9 cellular contexts compared by ENCODE assay signal in genomic region chr1:159779403-159779851, GRCh38. TPM values are rescaled to one million over a fixed set of nuclear protein-coding genes. Genes with fewer than 3 reads are reported as not detected.
DNase-seq lines count a peak whose midpoint lies in the region; ATAC-seq and TF ChIP-seq lines count a peak whose summit lies in the region.
"Had no signal": no experiment of that assay in that cellular context is flagged by ENCODE, and none has a peak within 500 bp of the region (broad histone marks: within the 10 kb centered on the region; RNA-seq: fewer than 3 reads in every experiment).

No MANE protein-coding gene starts in this region.

- no peak overlapping the region for H3K4me3 ChIP-seq in PC-3 (ENCODE audit: low read length)
- H3K4me3 ChIP-seq in esophagus squamous epithelium = peak overlapping the region in 2 of 4 donors; percentile 16 to 31

- H3K4me1 ChIP-seq in PC-3 (ENCODE audit: insufficient read depth, low read length) (peaks cover 19% of the 10 kb centered on the region), esophagus squamous epithelium (peaks cover 13 to 44% (median 19%) of the 10 kb centered on the region in 3 donors)

- CTCF ChIA-PET in PC-3 (lab: Charles Lee) = no interaction called here

- no peak overlapping the region for H2AFZ ChIP-seq in PC-3 (ENCODE audit: low read length)

- BruUV-seq in PC-3 (replicated peaks; lab: Mats Ljungman, UMichigan) = no TSS peak

- TF ChIP-seq POLR2A in esophagus squamous epithelium (IDR thresholded peaks at IDR 0.05) = no peak

- H3F3A ChIP-seq in PC-3 (ENCODE audit: low read length, unreplicated experiment) = no peaks in the 10 kb centered on the region

- POLR2A ChIA-PET in PC-3 (lab: Charles Lee; ENCODE audit: unreplicated experiment) = no interaction called here

- no peaks in the 10 kb centered on the region for H4K20me1 ChIP-seq in PC-3 (ENCODE audit: low read length)

- H3K36me3 ChIP-seq in PC-3 (ENCODE audit: low read depth, low read length) (no peaks in the 10 kb centered on the region), esophagus squamous epithelium (peaks cover 0 to 11% (median 0%) of the 10 kb centered on the region in 3 donors)

- H3K9me3 ChIP-seq in PC-3 (ENCODE audit: low read length) = no peaks in the 10 kb centered on the region
- H3K9me3 ChIP-seq in esophagus squamous epithelium = no peaks in the 10 kb centered on the region

- peak; percentile 67 for DNase-seq in EL
- DNase-seq in PC-3 = peak; percentile 62
- DNase-seq in esophagus squamous epithelium (lab: John Stamatoyannopoulos, UW) = no peak
- DNase-seq in pulmonary artery endothelial cell (ENCODE audit: low read depth, low spot score) = peak; percentile 86
- no peak for DNase-seq in activated effector memory CD4-positive, alpha-beta T cell treated with Interleukin-2 at 50 U/mL for 16 hours
- no peak for DNase-seq in stimulated activated CD4-positive, alpha-beta T cell treated with anti-CD3 and anti-CD28 coated beads, Interleukin-15, amount 100 ng/mL, for 24 hours
- DNase-seq: erythroblast, NCI-H748 treated with DMSO at 0.1 percent for 48 hours had no signal

- no peak overlapping the region for H3K27ac ChIP-seq in PC-3 (ENCODE audit: low read length)
- peak overlapping the region; percentile 60 to 95 (median 70) for H3K27ac ChIP-seq in esophagus squamous epithelium

- no peak for TF ChIP-seq CTCF in PC-3 (conservative IDR thresholded peaks at IDR 0.05; ENCODE audit: low read depth, low read length)
- no peak for TF ChIP-seq CTCF in esophagus squamous epithelium (IDR thresholded peaks at IDR 0.05)

- no peak overlapping the region for H3K9ac ChIP-seq in PC-3 (ENCODE audit: low read length)

- H3K4me2 ChIP-seq in PC-3 (ENCODE audit: low read length) = 0 out of 2 replicates have a peak overlapping the region, but pooled peaks have one; percentile 73

- WGBS in esophagus squamous epithelium, 2 donors = 16 to 26% methylated on average over 2 of the region's 2 CpGs

- no peak for ATAC-seq in PC-3
- ATAC-seq in HG02763 (IDR thresholded peaks at IDR 0.05; ENCODE audit: unreplicated experiment) = no peak

- H3K27me3 ChIP-seq in PC-3 (ENCODE audit: low read length) (no peaks in the 10 kb centered on the region), esophagus squamous epithelium (no peaks in the 10 kb centered on the region)

- H3K9me2 ChIP-seq in PC-3 (replicated peaks; ENCODE audit: low read length) = no peaks in the 10 kb centered on the region

- no peaks in the 10 kb centered on the region for H3K79me2 ChIP-seq in PC-3 (ENCODE audit: low read length)

- intact Hi-C loops in PC-3 (cut with micrococcal nuclease) (loop anchor here (5.0 to 10.0 kb wide), 4 partner anchors 567 to 645 kb away; no protein-coding TSS in a partner anchor), esophagus squamous epithelium (cut with DNase I) (no loop called here)

RNA-seq across cellular contexts. Expression of gene DUSP23, which starts 1.3 kb away (rescaled TPM):
- total RNA-seq in PC-3 (2014; rRNA removed) (20.4 and 27.6 TPM in 2 replicates), esophagus squamous epithelium (100 to 1,000 TPM in 1 of 4 donors, 10 to 100 TPM in 3; 65.2 to 103 (median 91.3) TPM), pulmonary artery endothelial cell (59.7 and 181 TPM in 2 replicates)

RNA-seq across cellular contexts. Expression of gene FCRL6, which starts 22.7 kb away (rescaled TPM):
- not detected in 2 replicates for total RNA-seq in PC-3 (2014; rRNA removed)
- total RNA-seq in esophagus squamous epithelium = under 1 TPM in 1 of 4 donors, not detected in 3; 0.76 TPM
- total RNA-seq in pulmonary artery endothelial cell = 0.07 TPM in 1 of 2 replicates, not detected in the other

RNA-seq across cellular contexts. Expression of gene SLAMF8, which starts 47.2 kb away (rescaled TPM):
- total RNA-seq in PC-3 (2014; rRNA removed) (not detected in 2 replicates), esophagus squamous epithelium (1 to 10 TPM in 2 of 4 donors, under 1 TPM in 2; 0.49 to 9.0 (median 3.1) TPM), pulmonary artery endothelial cell (not detected in 2 replicates)

Comparison
In these comparisons a context has a peak if more than half of its experiments do, and no peak if none do; other contexts are left out.
1. DNase-seq: peak in EL (single experiment), PC-3 (single experiment) and pulmonary artery endothelial cell (single experiment); none in esophagus squamous epithelium (single experiment), activated effector memory CD4-positive, alpha-beta T cell treated with Interleukin-2 at 50 U/mL for 16 hours (single experiment) and stimulated activated CD4-positive, alpha-beta T cell treated with anti-CD3 and anti-CD28 coated beads, Interleukin-15, amount 100 ng/mL, for 24 hours (single experiment).